ENCODE assay signal across 10 cellular contexts in genomic region chr17:82534401-82534812, GRCh38. TPM values are rescaled to one million over a fixed set of nuclear protein-coding genes. Genes with fewer than 3 reads are reported as not detected.
DNase-seq lines count a peak whose midpoint lies in the region; ATAC-seq, FAIRE-seq and TF ChIP-seq lines count a peak whose summit lies in the region.
"Had no signal": no experiment of that assay in that cellular context is flagged by ENCODE, and none has a peak within 500 bp of the region (broad histone marks: within the 10 kb centered on the region; RNA-seq: fewer than 3 reads in every experiment).

No MANE protein-coding gene starts in this region.

- H3K27ac Mint-ChIP-seq in nephron: peak overlapping the region; percentile 63 to 69 (median 63)

- no peak for FAIRE-seq in bronchial epithelial cell (lab: Jason Lieb, UNC)

- H3K27ac ChIP-seq in C4-2B (peak overlapping the region; percentile 12), HEK293 (ENCODE audit: extremely low read depth, low read depth, low read length) (peak overlapping the region; percentile 79)

- ATAC-seq in mucosa of descending colon: no peak

- no peaks in the 10 kb centered on the region for H3K27me3 Mint-ChIP-seq in nephron (ENCODE audit: low read depth)

- H3K9me3 Mint-ChIP-seq in nephron: no peaks in the 10 kb centered on the region

- DNase-seq in bronchial epithelial cell (ENCODE audit: low read depth) (peak; percentile 58), EL (no peak), mucosa of descending colon (no peak), Kasumi-1 (lab: John Stamatoyannopoulos, UW) (no peak), retina (no peak)
- DNase-seq: NCI-H187; stimulated activated naive CD4-positive, alpha-beta T cell had no signal

- intact Hi-C loops in mucosa of descending colon (cut with DNase I, micrococcal nuclease): no loop called here

- H3K36me3 Mint-ChIP-seq in nephron (ENCODE audit: low read depth): no peaks in the 10 kb centered on the region

- peaks cover 48% of the 10 kb centered on the region for H3K4me1 ChIP-seq in HEK293 (ENCODE audit: control insufficient read depth, insufficient read depth, low read length)
- peaks cover 48% of the 10 kb centered on the region for H3K4me1 ChIP-seq in mucosa of descending colon (ENCODE audit: low read depth)

- H3K4me3 ChIP-seq in HEK293 (ENCODE audit: low read depth, low read length) (no peak overlapping the region), bronchial epithelial cell (ENCODE audit: low read depth, low read length) (no peak overlapping the region), mucosa of descending colon (no peak overlapping the region)

- H3K4me3 Mint-ChIP-seq in nephron: no peak overlapping the region

- peaks cover 56% of the 10 kb centered on the region for H3K4me1 Mint-ChIP-seq in nephron

- CTCF ChIA-PET in HEK293 (lab: Yijun Ruan, JAX): interaction anchor here (0.6 to 1.7 kb wide), 4 partner anchors 8 to 17 kb away, joined by 4 to 6 read pairs (median 4); no protein-coding TSS in a partner anchor

- H3K27me3 ChIP-seq in bronchial epithelial cell (ENCODE audit: control insufficient read depth, insufficient read depth, low read length): no peaks in the 10 kb centered on the region

- H3K36me3 ChIP-seq in HEK293 (ENCODE audit: control insufficient read depth in 2 of 2, insufficient read depth in 1 of 2, low read length in 2 of 2) (no peaks in the 10 kb centered on the region; a peak in 1 of 3 replicates), bronchial epithelial cell (ENCODE audit: control insufficient read depth, insufficient read depth, low read length) (no peaks in the 10 kb centered on the region), mucosa of descending colon (ENCODE audit: low read depth) (no peaks in the 10 kb centered on the region)

- TF ChIP-seq CTCF in C4-2B (conservative IDR thresholded peaks at IDR 0.05) (no peak), HEK293 (tag by site-specific recombination; IDR thresholded peaks at IDR 0.05) (no peak), bronchial epithelial cell (IDR thresholded peaks at IDR 0.05; ENCODE audit: insufficient read depth, low read length, severe bottlenecking) (no peak), nephron (IDR thresholded peaks at IDR 0.05; ENCODE audit: unreplicated experiment in 3 of 3) (no peak), mucosa of descending colon (IDR thresholded peaks at IDR 0.05) (no peak)

- POLR2A ChIA-PET in HEK293 (lab: Yijun Ruan, JAX): interaction anchor here (1.1 kb wide), 1 partner anchor 40 kb away, joined by 5 read pairs; no protein-coding TSS in a partner anchor

- H3K9me3 ChIP-seq in HEK293 (ENCODE audit: control insufficient read depth, insufficient read depth, low read depth, low read length): no peaks in the 10 kb centered on the region
- H3K9me3 ChIP-seq in mucosa of descending colon: no peaks in the 10 kb centered on the region

TF ChIP-seq in HEK293, 187 proteins besides CTCF, POLR2A, EP300 and RAD21:
- TF ChIP-seq ZBTB17 (tag by site-specific recombination; IDR thresholded peaks at IDR 0.05) (peak; percentile 91), ZNF221 (tag by site-specific recombination; IDR thresholded peaks at IDR 0.05; ENCODE audit: borderline replicate concordance) (no peak), TRIM28 (IDR thresholded peaks at IDR 0.05; ENCODE audit: borderline replicate concordance, low read length) (peak; percentile 62), ZNF747 (tag by site-specific recombination; IDR thresholded peaks at IDR 0.05) (no peak), ZBTB6 (tag by site-specific recombination; IDR thresholded peaks at IDR 0.05) (peak; percentile 86), ZNF600 (tag by site-specific recombination; IDR thresholded peaks at IDR 0.05) (peak; percentile 90)

RNA-seq across cellular contexts. Expression of gene FOXK2, which starts 14.9 kb away (rescaled TPM):
- 38.8 and 44.0 TPM in 2 replicates for total RNA-seq in bronchial epithelial cell
- total RNA-seq in mucosa of descending colon: 10 to 100 TPM; 39.7 to 62.3 (median 43.5) TPM
